ENCODE assay signal across 9 cellular contexts in genomic region chr4:67549123-67549522, GRCh38. TPM values are rescaled to one million over a fixed set of nuclear protein-coding genes. Genes with fewer than 3 reads are reported as not detected.
DNase-seq lines count a peak whose midpoint lies in the region; ATAC-seq and TF ChIP-seq lines count a peak whose summit lies in the region.
"Had no signal": no experiment of that assay in that cellular context is flagged by ENCODE, and none has a peak within 500 bp of the region (broad histone marks: within the 10 kb centered on the region; RNA-seq: fewer than 3 reads in every experiment).

No MANE protein-coding gene starts in this region.

- CTCF ChIA-PET in activated CD8-positive, alpha-beta T cell treated with anti-CD3 and anti-CD28 coated beads for 36 hours (lab: Charles Lee): interaction anchor here (1.0 kb wide), 1 partner anchor 197 kb away, joined by 3 read pairs; no protein-coding TSS in a partner anchor
- CTCF ChIA-PET in activated CD8-positive, alpha-beta T cell treated with anti-CD3 and anti-CD28 coated beads, Interleukin-2, amount 10 ng/mL, durations not matched to agents 7 days and 5 days (lab: Charles Lee): interaction anchor here (1.0 to 2.3 kb wide), 3 partner anchors 10 to 362 kb away, joined by 3 to 15 read pairs (median 4); no protein-coding TSS in a partner anchor
- CTCF ChIA-PET in activated CD4-positive, alpha-beta T cell treated with anti-CD3 and anti-CD28 coated beads for 36 hours (lab: Charles Lee): interaction anchor here (0.8 to 0.9 kb wide), 2 partner anchors 12 to 77 kb away, joined by 3 to 5 read pairs; no protein-coding TSS in a partner anchor

- ATAC-seq in activated CD8-positive, alpha-beta T cell treated with anti-CD3 and anti-CD28 coated beads for 36 hours: no peak
- no peak for ATAC-seq in activated CD8-positive, alpha-beta T cell treated with anti-CD3 and anti-CD28 coated beads, Interleukin-2, amount 10 ng/mL, durations not matched to agents 7 days and 5 days
- ATAC-seq in HG02623 (IDR thresholded peaks at IDR 0.05; ENCODE audit: unreplicated experiment) (peak; percentile 30), esophagus mucosa (no peak)
- ATAC-seq in activated CD4-positive, alpha-beta T cell treated with anti-CD3 and anti-CD28 coated beads for 36 hours: no peak

- intact Hi-C loops in activated CD8-positive, alpha-beta T cell treated with anti-CD3 and anti-CD28 coated beads for 36 hours (cut with micrococcal nuclease): loop anchor here (2.0 to 5.0 kb wide), 3 partner anchors 33 to 362 kb away; partner anchors contain the start of gene UBA6
- intact Hi-C loops in activated CD4-positive, alpha-beta T cell treated with anti-CD3 and anti-CD28 coated beads for 36 hours (cut with DNase I, micrococcal nuclease): loop anchor here (1.0 to 10.0 kb wide), 8 partner anchors 33 to 826 kb away; no protein-coding TSS in a partner anchor

- TF ChIP-seq CTCF in activated CD8-positive, alpha-beta T cell treated with anti-CD3 and anti-CD28 coated beads for 36 hours (IDR thresholded peaks at IDR 0.05): peak; percentile 69

- no peaks in the 10 kb centered on the region for H3K9me3 Mint-ChIP-seq in activated CD8-positive, alpha-beta T cell treated with anti-CD3 and anti-CD28 coated beads for 36 hours
- no peaks in the 10 kb centered on the region for H3K9me3 Mint-ChIP-seq in activated CD8-positive, alpha-beta T cell treated with anti-CD3 and anti-CD28 coated beads, Interleukin-2, amount 10 ng/mL, durations not matched to agents 7 days and 5 days (ENCODE audit: insufficient read depth)
- H3K9me3 Mint-ChIP-seq in activated CD4-positive, alpha-beta T cell treated with anti-CD3 and anti-CD28 coated beads for 36 hours (ENCODE audit: low read depth): no peaks in the 10 kb centered on the region
- H3K9me3 Mint-ChIP-seq: activated naive CD8-positive, alpha-beta T cell treated with anti-CD3 and anti-CD28 coated beads, Interleukin-2, amount 10 ng/mL, durations not matched to agents 7 days and 5 days had no signal

- H3K36me3 Mint-ChIP-seq in activated CD8-positive, alpha-beta T cell treated with anti-CD3 and anti-CD28 coated beads for 36 hours (ENCODE audit: low read depth): peaks cover 6% of the 10 kb centered on the region
- peaks cover 8% of the 10 kb centered on the region for H3K36me3 Mint-ChIP-seq in activated CD8-positive, alpha-beta T cell treated with anti-CD3 and anti-CD28 coated beads, Interleukin-2, amount 10 ng/mL, durations not matched to agents 7 days and 5 days (ENCODE audit: low read depth)
- peaks cover 5% of the 10 kb centered on the region for H3K36me3 Mint-ChIP-seq in activated CD4-positive, alpha-beta T cell treated with anti-CD3 and anti-CD28 coated beads for 36 hours (ENCODE audit: low read depth)

- peaks cover 10% of the 10 kb centered on the region for H3K4me1 Mint-ChIP-seq in activated CD8-positive, alpha-beta T cell treated with anti-CD3 and anti-CD28 coated beads for 36 hours (ENCODE audit: low read depth)
- peaks cover 21% of the 10 kb centered on the region for H3K4me1 Mint-ChIP-seq in activated CD8-positive, alpha-beta T cell treated with anti-CD3 and anti-CD28 coated beads, Interleukin-2, amount 10 ng/mL, durations not matched to agents 7 days and 5 days (ENCODE audit: low read depth)
- H3K4me1 Mint-ChIP-seq in activated CD4-positive, alpha-beta T cell treated with anti-CD3 and anti-CD28 coated beads for 36 hours: peaks cover 8% of the 10 kb centered on the region

- no peak overlapping the region for H3K27ac Mint-ChIP-seq in activated CD8-positive, alpha-beta T cell treated with anti-CD3 and anti-CD28 coated beads for 36 hours
- no peak overlapping the region for H3K27ac Mint-ChIP-seq in activated CD8-positive, alpha-beta T cell treated with anti-CD3 and anti-CD28 coated beads, Interleukin-2, amount 10 ng/mL, durations not matched to agents 7 days and 5 days
- no peak overlapping the region for H3K27ac Mint-ChIP-seq in activated CD4-positive, alpha-beta T cell treated with anti-CD3 and anti-CD28 coated beads for 36 hours
- H3K27ac Mint-ChIP-seq: activated naive CD8-positive, alpha-beta T cell treated with anti-CD3 and anti-CD28 coated beads, Interleukin-2, amount 10 ng/mL, durations not matched to agents 7 days and 5 days had no signal

- no peak overlapping the region for H3K4me3 Mint-ChIP-seq in activated CD8-positive, alpha-beta T cell treated with anti-CD3 and anti-CD28 coated beads for 36 hours
- no peak overlapping the region for H3K4me3 Mint-ChIP-seq in activated CD8-positive, alpha-beta T cell treated with anti-CD3 and anti-CD28 coated beads, Interleukin-2, amount 10 ng/mL, durations not matched to agents 7 days and 5 days
- H3K4me3 Mint-ChIP-seq in activated CD4-positive, alpha-beta T cell treated with anti-CD3 and anti-CD28 coated beads for 36 hours: no peak overlapping the region
- H3K4me3 Mint-ChIP-seq: activated naive CD8-positive, alpha-beta T cell treated with anti-CD3 and anti-CD28 coated beads, Interleukin-2, amount 10 ng/mL, durations not matched to agents 7 days and 5 days had no signal

- no peak for DNase-seq in activated CD8-positive, alpha-beta T cell treated with anti-CD3 and anti-CD28 coated beads for 36 hours
- DNase-seq in activated CD8-positive, alpha-beta T cell treated with anti-CD3 and anti-CD28 coated beads, Interleukin-2, amount 10 ng/mL, durations not matched to agents 7 days and 5 days: no peak
- DNase-seq in NCI-H1436 treated with DMSO at 0.1 percent for 48 hours (lab: John Stamatoyannopoulos, UW) (peak; percentile 44), dermis blood vessel endothelial cell (peak; percentile 63), NCI-H2081 treated with DMSO at 0.1 percent for 48 hours (lab: John Stamatoyannopoulos, UW) (no peak)
- DNase-seq in activated CD4-positive, alpha-beta T cell treated with anti-CD3 and anti-CD28 coated beads for 36 hours: no peak
- DNase-seq: activated naive CD8-positive, alpha-beta T cell treated with anti-CD3 and anti-CD28 coated beads, Interleukin-2, amount 10 ng/mL, durations not matched to agents 7 days and 5 days had no signal

- POLR2A ChIA-PET in activated CD8-positive, alpha-beta T cell treated with anti-CD3 and anti-CD28 coated beads for 36 hours (lab: Charles Lee): no interaction called here
- POLR2A ChIA-PET in activated CD8-positive, alpha-beta T cell treated with anti-CD3 and anti-CD28 coated beads, Interleukin-2, amount 10 ng/mL, durations not matched to agents 7 days and 5 days (lab: Charles Lee): no interaction called here
- POLR2A ChIA-PET in activated CD4-positive, alpha-beta T cell treated with anti-CD3 and anti-CD28 coated beads for 36 hours (lab: Charles Lee): no interaction called here

- no peaks in the 10 kb centered on the region for H3K27me3 Mint-ChIP-seq in activated CD8-positive, alpha-beta T cell treated with anti-CD3 and anti-CD28 coated beads for 36 hours
- no peaks in the 10 kb centered on the region for H3K27me3 Mint-ChIP-seq in activated CD8-positive, alpha-beta T cell treated with anti-CD3 and anti-CD28 coated beads, Interleukin-2, amount 10 ng/mL, durations not matched to agents 7 days and 5 days (ENCODE audit: low read depth)
- no peaks in the 10 kb centered on the region for H3K27me3 Mint-ChIP-seq in activated CD4-positive, alpha-beta T cell treated with anti-CD3 and anti-CD28 coated beads for 36 hours

RNA-seq across cellular contexts. Expression of gene CENPC, which starts 3.8 kb away (rescaled TPM):
- total RNA-seq in activated CD8-positive, alpha-beta T cell treated with anti-CD3 and anti-CD28 coated beads for 36 hours: 10 to 100 TPM; 29.1 to 32.0 TPM
- 10 to 100 TPM; 33.2 to 33.7 TPM for total RNA-seq in activated CD8-positive, alpha-beta T cell treated with anti-CD3 and anti-CD28 coated beads, Interleukin-2, amount 10 ng/mL, durations not matched to agents 7 days and 5 days
- total RNA-seq in dermis blood vessel endothelial cell: 18.2 and 19.7 TPM in 2 replicates
- 16.2 TPM for total RNA-seq in esophagus mucosa
- total RNA-seq in activated CD4-positive, alpha-beta T cell treated with anti-CD3 and anti-CD28 coated beads for 36 hours: 10 to 100 TPM; 30.3 to 33.1 TPM

RNA-seq across cellular contexts. Expression of gene STAP1, which starts 9.4 kb away (rescaled TPM):
- total RNA-seq in activated CD8-positive, alpha-beta T cell treated with anti-CD3 and anti-CD28 coated beads for 36 hours: 1 to 10 TPM; 3.0 TPM
- total RNA-seq in activated CD8-positive, alpha-beta T cell treated with anti-CD3 and anti-CD28 coated beads, Interleukin-2, amount 10 ng/mL, durations not matched to agents 7 days and 5 days: 10 to 100 TPM; 22.3 to 23.1 TPM
- not detected in 2 replicates for total RNA-seq in dermis blood vessel endothelial cell
- 0.24 TPM for total RNA-seq in esophagus mucosa
- total RNA-seq in activated CD4-positive, alpha-beta T cell treated with anti-CD3 and anti-CD28 coated beads for 36 hours: 10 to 100 TPM in 1 of 2 experiments, 1 to 10 TPM in 1; 10.0 to 11.0 TPM

Comparison
In these comparisons a context has a peak if more than half of its experiments do, and no peak if none do; other contexts are left out.
1. DNase-seq: peak in NCI-H1436 treated with DMSO at 0.1 percent for 48 hours (single experiment) and dermis blood vessel endothelial cell (single experiment); none in activated CD8-positive, alpha-beta T cell treated with anti-CD3 and anti-CD28 coated beads for 36 hours (single experiment), activated CD8-positive, alpha-beta T cell treated with anti-CD3 and anti-CD28 coated beads, Interleukin-2, amount 10 ng/mL, durations not matched to agents 7 days and 5 days (single experiment), activated CD4-positive, alpha-beta T cell treated with anti-CD3 and anti-CD28 coated beads for 36 hours (single experiment) and NCI-H2081 treated with DMSO at 0.1 percent for 48 hours (single experiment).